1 cellular context compared by ENCODE assay signal in the genomic region with DNA sequence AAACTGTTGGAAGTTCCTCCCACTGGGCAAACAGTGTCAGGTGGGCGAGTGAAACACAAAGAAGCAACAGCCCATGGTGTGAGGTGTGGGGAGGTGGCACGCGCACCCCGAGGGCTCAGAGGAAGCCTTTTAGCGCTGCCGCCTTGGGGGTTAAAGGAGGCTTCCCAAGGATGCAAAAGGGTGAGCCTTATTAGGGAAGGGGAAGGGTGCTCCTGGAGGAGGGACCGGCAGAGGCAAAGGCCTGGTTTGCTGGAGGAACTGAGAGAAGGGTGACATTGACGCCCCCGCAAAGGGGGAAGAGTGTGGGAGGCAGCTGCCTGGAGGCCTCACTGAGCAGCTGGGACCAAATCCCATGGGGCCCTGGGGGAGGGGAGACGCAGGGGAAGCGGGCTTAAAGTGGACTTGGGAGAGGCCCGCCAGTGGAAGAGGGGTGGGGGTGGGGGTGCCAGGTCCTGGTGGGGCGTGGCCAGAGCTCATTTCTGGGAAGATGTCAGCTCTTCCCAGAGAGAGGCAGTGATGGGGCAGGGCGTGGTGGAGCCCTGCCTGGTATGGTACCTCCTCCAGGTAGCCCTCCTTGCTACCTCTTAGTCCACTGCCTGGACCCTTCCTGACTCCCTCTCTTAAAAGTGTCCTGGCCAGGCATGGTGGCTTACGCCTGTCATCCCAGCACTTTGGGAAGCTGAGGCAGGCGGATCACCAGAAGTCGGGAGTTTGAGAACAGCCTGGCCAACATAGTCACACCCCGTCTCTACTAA.
TF ChIP-seq lines count a peak whose summit lies in the region.

No MANE protein-coding gene starts in this region.

TF ChIP-seq in HEK293, 187 proteins besides CTCF, POLR2A, EP300 and RAD21 (continued from another document):
- TF ChIP-seq, protein P1, sequence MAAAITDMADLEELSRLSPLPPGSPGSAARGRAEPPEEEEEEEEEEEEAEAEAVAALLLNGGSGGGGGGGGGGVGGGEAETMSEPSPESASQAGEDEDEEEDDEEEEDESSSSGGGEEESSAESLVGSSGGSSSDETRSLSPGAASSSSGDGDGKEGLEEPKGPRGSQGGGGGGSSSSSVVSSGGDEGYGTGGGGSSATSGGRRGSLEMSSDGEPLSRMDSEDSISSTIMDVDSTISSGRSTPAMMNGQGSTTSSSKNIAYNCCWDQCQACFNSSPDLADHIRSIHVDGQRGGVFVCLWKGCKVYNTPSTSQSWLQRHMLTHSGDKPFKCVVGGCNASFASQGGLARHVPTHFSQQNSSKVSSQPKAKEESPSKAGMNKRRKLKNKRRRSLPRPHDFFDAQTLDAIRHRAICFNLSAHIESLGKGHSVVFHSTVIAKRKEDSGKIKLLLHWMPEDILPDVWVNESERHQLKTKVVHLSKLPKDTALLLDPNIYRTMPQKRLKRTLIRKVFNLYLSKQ (tag by site-specific recombination; IDR thresholded peaks at IDR 0.05; ENCODE audit: borderline replicate concordance) = no peak
- TF ChIP-seq, protein P2, sequence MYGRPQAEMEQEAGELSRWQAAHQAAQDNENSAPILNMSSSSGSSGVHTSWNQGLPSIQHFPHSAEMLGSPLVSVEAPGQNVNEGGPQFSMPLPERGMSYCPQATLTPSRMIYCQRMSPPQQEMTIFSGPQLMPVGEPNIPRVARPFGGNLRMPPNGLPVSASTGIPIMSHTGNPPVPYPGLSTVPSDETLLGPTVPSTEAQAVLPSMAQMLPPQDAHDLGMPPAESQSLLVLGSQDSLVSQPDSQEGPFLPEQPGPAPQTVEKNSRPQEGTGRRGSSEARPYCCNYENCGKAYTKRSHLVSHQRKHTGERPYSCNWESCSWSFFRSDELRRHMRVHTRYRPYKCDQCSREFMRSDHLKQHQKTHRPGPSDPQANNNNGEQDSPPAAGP (tag by site-specific recombination; IDR thresholded peaks at IDR 0.05) = peak; percentile 49; the same call in 1 of the 2 replicates
- TF ChIP-seq ZNF341 (tag by site-specific recombination; IDR thresholded peaks at IDR 0.05; ENCODE audit: low read depth) = peak; percentile 42; the same call in 1 of the 2 replicates
- TF ChIP-seq GLIS1 (tag by site-specific recombination; IDR thresholded peaks at IDR 0.05) = peak; percentile 82
- TF ChIP-seq KLF1 (tag by site-specific recombination; IDR thresholded peaks at IDR 0.05) = peak; percentile 30; the same call in 1 of the 2 replicates
- TF ChIP-seq, protein P3, sequence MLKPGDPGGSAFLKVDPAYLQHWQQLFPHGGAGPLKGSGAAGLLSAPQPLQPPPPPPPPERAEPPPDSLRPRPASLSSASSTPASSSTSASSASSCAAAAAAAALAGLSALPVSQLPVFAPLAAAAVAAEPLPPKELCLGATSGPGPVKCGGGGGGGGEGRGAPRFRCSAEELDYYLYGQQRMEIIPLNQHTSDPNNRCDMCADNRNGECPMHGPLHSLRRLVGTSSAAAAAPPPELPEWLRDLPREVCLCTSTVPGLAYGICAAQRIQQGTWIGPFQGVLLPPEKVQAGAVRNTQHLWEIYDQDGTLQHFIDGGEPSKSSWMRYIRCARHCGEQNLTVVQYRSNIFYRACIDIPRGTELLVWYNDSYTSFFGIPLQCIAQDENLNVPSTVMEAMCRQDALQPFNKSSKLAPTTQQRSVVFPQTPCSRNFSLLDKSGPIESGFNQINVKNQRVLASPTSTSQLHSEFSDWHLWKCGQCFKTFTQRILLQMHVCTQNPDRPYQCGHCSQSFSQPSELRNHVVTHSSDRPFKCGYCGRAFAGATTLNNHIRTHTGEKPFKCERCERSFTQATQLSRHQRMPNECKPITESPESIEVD (tag by site-specific recombination; IDR thresholded peaks at IDR 0.05) = no peak
- no peak for TF ChIP-seq ZNF221 (tag by site-specific recombination; IDR thresholded peaks at IDR 0.05; ENCODE audit: borderline replicate concordance)
- peak; percentile 28; the same call in 1 of the 2 replicates for TF ChIP-seq ZIC2 (tag by site-specific recombination; IDR thresholded peaks at IDR 0.05)
- TF ChIP-seq EGR2 (tag by site-specific recombination; IDR thresholded peaks at IDR 0.05; ENCODE audit: low read depth) = peak; percentile 94
- TF ChIP-seq, protein P4, sequence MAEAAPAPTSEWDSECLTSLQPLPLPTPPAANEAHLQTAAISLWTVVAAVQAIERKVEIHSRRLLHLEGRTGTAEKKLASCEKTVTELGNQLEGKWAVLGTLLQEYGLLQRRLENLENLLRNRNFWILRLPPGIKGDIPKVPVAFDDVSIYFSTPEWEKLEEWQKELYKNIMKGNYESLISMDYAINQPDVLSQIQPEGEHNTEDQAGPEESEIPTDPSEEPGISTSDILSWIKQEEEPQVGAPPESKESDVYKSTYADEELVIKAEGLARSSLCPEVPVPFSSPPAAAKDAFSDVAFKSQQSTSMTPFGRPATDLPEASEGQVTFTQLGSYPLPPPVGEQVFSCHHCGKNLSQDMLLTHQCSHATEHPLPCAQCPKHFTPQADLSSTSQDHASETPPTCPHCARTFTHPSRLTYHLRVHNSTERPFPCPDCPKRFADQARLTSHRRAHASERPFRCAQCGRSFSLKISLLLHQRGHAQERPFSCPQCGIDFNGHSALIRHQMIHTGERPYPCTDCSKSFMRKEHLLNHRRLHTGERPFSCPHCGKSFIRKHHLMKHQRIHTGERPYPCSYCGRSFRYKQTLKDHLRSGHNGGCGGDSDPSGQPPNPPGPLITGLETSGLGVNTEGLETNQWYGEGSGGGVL (tag by site-specific recombination; IDR thresholded peaks at IDR 0.05) = 0 out of 2 replicates have a peak, but pooled peaks have one; percentile 36
- TF ChIP-seq OVOL3 (tag by site-specific recombination; IDR thresholded peaks at IDR 0.05) = no peak
